ENCODE assay signal across 11 cellular contexts in genomic region chr4:52864816-52865215, GRCh38. TPM values are rescaled to one million over a fixed set of nuclear protein-coding genes. Genes with fewer than 3 reads are reported as not detected.
DNase-seq lines count a peak whose midpoint lies in the region; ATAC-seq and TF ChIP-seq lines count a peak whose summit lies in the region.
"Had no signal": no experiment of that assay in that cellular context is flagged by ENCODE, and none has a peak within 500 bp of the region (broad histone marks: within the 10 kb centered on the region; RNA-seq: fewer than 3 reads in every experiment).

No MANE protein-coding gene starts in this region.

- H4K91ac ChIP-seq in H9 (ENCODE audit: insufficient read length, low read depth, low read length): no peak overlapping the region

- no peaks in the 10 kb centered on the region for H3K79me1 ChIP-seq in H9 (ENCODE audit: insufficient read depth, low read depth, low read length, poor library complexity, severe bottlenecking)

- H2BK5ac ChIP-seq in H9 (ENCODE audit: insufficient read length, low read length): no peak overlapping the region

- H3K4me3 ChIP-seq in osteoblast (ENCODE audit: insufficient read depth, low read length) (no peak overlapping the region), esophagus muscularis mucosa (no peak overlapping the region), prostate gland (no peak overlapping the region)

- H2BK12ac ChIP-seq in H9 (ENCODE audit: insufficient read length, low read depth, low read length): no peak overlapping the region

- H3K27me3 Mint-ChIP-seq in H9 (ENCODE audit: low read depth): no peaks in the 10 kb centered on the region; the same call in 1 of the 2 replicates

- no peaks in the 10 kb centered on the region for H3K9me3 ChIP-seq in H9 (ENCODE audit: control insufficient read depth, low read depth, low read length)
- H3K9me3 ChIP-seq in osteoblast (ENCODE audit: low read depth, low read length): no peaks in the 10 kb centered on the region
- H3K9me3 ChIP-seq in esophagus muscularis mucosa: no peaks in the 10 kb centered on the region
- H3K9me3 ChIP-seq in prostate gland: no peaks in the 10 kb centered on the region
- H3K9me3 ChIP-seq: Caco-2 had no signal

- peaks cover 66 to 76% of the 10 kb centered on the region in 2 experiments for H3K4me1 Mint-ChIP-seq in H9

- H4K8ac ChIP-seq in H9 (replicated peaks; ENCODE audit: insufficient read length, low read depth, low read length): no peak overlapping the region

- intact Hi-C loops in esophagus muscularis mucosa (cut with DNase I) (loop anchor here (5.0 kb wide), 2 partner anchors 38 to 143 kb away; no protein-coding TSS in a partner anchor), prostate gland (cut with DNase I) (no loop called here)

- H3K27me3 ChIP-seq in H9 (ENCODE audit: insufficient read depth, low read length) (no peaks in the 10 kb centered on the region), osteoblast (ENCODE audit: insufficient read depth, low read length) (peaks cover 28% of the 10 kb centered on the region), esophagus muscularis mucosa (peaks cover 0 to 26% (median 8%) of the 10 kb centered on the region in 4 donors), prostate gland (replicated peaks; ENCODE audit: insufficient read depth) (no peaks in the 10 kb centered on the region)

- TF ChIP-seq EP300 in esophagus muscularis mucosa (IDR thresholded peaks at IDR 0.05): no peak

- no peak overlapping the region for H3K14ac ChIP-seq in H9 (ENCODE audit: insufficient read depth, low read length)

- H3K23ac ChIP-seq in H9 (ENCODE audit: insufficient read length, low read depth, low read length): no peak overlapping the region

- no peaks in the 10 kb centered on the region; a peak in 1 of 5 replicates for H3K9me3 Mint-ChIP-seq in H9
- H3K9me3 Mint-ChIP-seq: activated naive CD4-positive, alpha-beta T cell treated with anti-CD3 and anti-CD28 coated beads, Interleukin-2, amount 50 U/mL, for 24 hours had no signal

- no CpG with 5 or more reads among the region's 4 CpGs for WGBS in H9 (ENCODE audit: extremely low coverage, insufficient read length, low lambda C conversion rate)
- WGBS in esophagus muscularis mucosa: 53% methylated on average over 4 of the region's 4 CpGs
- WGBS in prostate gland: 18% methylated on average over 4 of the region's 4 CpGs

- peaks cover 13% of the 10 kb centered on the region for H3K23me2 ChIP-seq in H9 (ENCODE audit: insufficient read length, low read depth, low read length, poor library complexity, severe bottlenecking)

- no peak overlapping the region for H3K9ac ChIP-seq in H9 (ENCODE audit: extremely low read depth, insufficient read length, low read length)

- TF ChIP-seq CTCF in H9 (conservative IDR thresholded peaks at IDR 0.05): no peak
- TF ChIP-seq CTCF in osteoblast (IDR thresholded peaks at IDR 0.05; ENCODE audit: extremely low read depth, low read depth, low read length): no peak
- no peak for TF ChIP-seq CTCF in esophagus muscularis mucosa (IDR thresholded peaks at IDR 0.05)
- no peak for TF ChIP-seq CTCF in prostate gland (IDR thresholded peaks at IDR 0.05)

- H3K56ac ChIP-seq in H9 (ENCODE audit: insufficient read length, low read depth, low read length): no peak overlapping the region

- H2BK120ac ChIP-seq in H9 (ENCODE audit: low read depth, low read length, poor library complexity, severe bottlenecking): no peak overlapping the region

- H3K4ac ChIP-seq in H9 (ENCODE audit: low read depth, low read length): no peak overlapping the region

- ATAC-seq in GM18519 (IDR thresholded peaks at IDR 0.05; ENCODE audit: low FRiP score, unreplicated experiment): no peak

- H3K79me2 ChIP-seq in H9 (ENCODE audit: insufficient read depth, low read length) (peaks cover 8% of the 10 kb centered on the region; the same call in 1 of the 2 replicates), osteoblast (ENCODE audit: insufficient read depth, low read length) (no peaks in the 10 kb centered on the region)

- H2BK15ac ChIP-seq in H9 (ENCODE audit: low read depth, low read length): no peak overlapping the region

- H3K36me3 Mint-ChIP-seq in H9 (ENCODE audit: insufficient read depth in 1 of 3, low read depth in 3 of 3): peaks cover 39 to 48% (median 44%) of the 10 kb centered on the region in 3 experiments
- H3K36me3 Mint-ChIP-seq: activated naive CD4-positive, alpha-beta T cell treated with anti-CD3 and anti-CD28 coated beads, Interleukin-2, amount 50 U/mL, for 24 hours had no signal

- H3K36me3 ChIP-seq in osteoblast (ENCODE audit: insufficient read depth, low read length) (no peaks in the 10 kb centered on the region), esophagus muscularis mucosa (peaks cover 0 to 9% (median 0%) of the 10 kb centered on the region in 4 donors), prostate gland (no peaks in the 10 kb centered on the region)

- peak overlapping the region; percentile 16 to 93; a peak in 3 of 5 replicates for H3K4me3 Mint-ChIP-seq in H9
- H3K4me3 Mint-ChIP-seq: activated naive CD4-positive, alpha-beta T cell treated with anti-CD3 and anti-CD28 coated beads, Interleukin-2, amount 50 U/mL, for 24 hours; immature natural killer cell had no signal

- no peak overlapping the region for H2BK20ac ChIP-seq in H9 (ENCODE audit: low read depth, low read length, poor library complexity, severe bottlenecking)

- peak overlapping the region in 2 of 3 experiments; percentile 2 to 86; a peak in 4 of 7 replicates for H3K27ac Mint-ChIP-seq in H9
- H3K27ac Mint-ChIP-seq: activated naive CD4-positive, alpha-beta T cell treated with anti-CD3 and anti-CD28 coated beads, Interleukin-2, amount 50 U/mL, for 24 hours; immature natural killer cell had no signal

- H4K20me1 ChIP-seq in H9 (ENCODE audit: control insufficient read depth, insufficient read depth, insufficient read length): no peaks in the 10 kb centered on the region
- H4K20me1 ChIP-seq in osteoblast (ENCODE audit: insufficient read depth, low read length): no peaks in the 10 kb centered on the region

- H3K18ac ChIP-seq in H9 (ENCODE audit: insufficient read length, low read depth, low read length): no peak overlapping the region

- DNase-seq in H9 (no peak), NCI-H2196 treated with DMSO at 0.1 percent for 48 hours (lab: John Stamatoyannopoulos, UW; ENCODE audit: unreplicated experiment) (peak; percentile 42), dermis blood vessel endothelial cell (peak; percentile 47), osteoblast (ENCODE audit: insufficient read length, low spot score, missing footprints) (peak; percentile 81), esophagus muscularis mucosa (ENCODE audit: extremely low spot score) (no peak), prostate gland (ENCODE audit: low spot score) (no peak)
- DNase-seq: Caco-2; immature natural killer cell; stimulated activated CD4-positive, alpha-beta T cell treated with anti-CD3 and anti-CD28 coated beads, Interleukin-4, amount 100 ng/mL, for 1 hour had no signal

- H3K4me1 ChIP-seq in H9 (ENCODE audit: insufficient read depth, low read length) (peaks cover 3% of the 10 kb centered on the region; the same call in 1 of the 2 replicates), osteoblast (ENCODE audit: insufficient read depth, low read length) (peaks cover 10% of the 10 kb centered on the region), esophagus muscularis mucosa (peaks cover 15 to 56% (median 42%) of the 10 kb centered on the region in 4 donors), prostate gland (replicated peaks) (no peaks in the 10 kb centered on the region)

- TF ChIP-seq POLR2A in esophagus muscularis mucosa (IDR thresholded peaks at IDR 0.05; ENCODE audit: low read depth): no peak
- TF ChIP-seq POLR2A in prostate gland (IDR thresholded peaks at IDR 0.05): no peak

- no peak overlapping the region for H2AK5ac ChIP-seq in H9 (ENCODE audit: insufficient read length, low read length)

- H2AFZ ChIP-seq in H9 (ENCODE audit: low read length): no peak overlapping the region
- H2AFZ ChIP-seq in osteoblast (ENCODE audit: low read length): no peak overlapping the region

- H3K27ac ChIP-seq in H9 (ENCODE audit: insufficient read length, low read depth, low read length) (no peak overlapping the region), osteoblast (ENCODE audit: low read depth, low read length) (no peak overlapping the region), esophagus muscularis mucosa (replicated peaks in 1 of 4) (no peak overlapping the region), prostate gland (no peak overlapping the region)

- peak overlapping the region; percentile 15 for H3K4me2 ChIP-seq in H9 (ENCODE audit: insufficient read depth, insufficient read length, low read length)
- peak overlapping the region; percentile 23 for H3K4me2 ChIP-seq in osteoblast (ENCODE audit: insufficient read depth, low read length)

- H4K5ac ChIP-seq in H9 (ENCODE audit: insufficient read length, low read depth, low read length): no peak overlapping the region

- no peak overlapping the region for H3T11ph ChIP-seq in H9 (ENCODE audit: low read length)

RNA-seq across cellular contexts. Expression of gene RASL11B, which starts 2.7 kb away (rescaled TPM):
- 28.3 and 30.0 TPM in 2 replicates for total RNA-seq in H9 (2021)
- total RNA-seq in dermis blood vessel endothelial cell: not detected in 2 replicates
- total RNA-seq in osteoblast: under 0.01 TPM in 1 of 2 replicates, not detected in the other
- 1 to 10 TPM in 3 of 4 donors, under 1 TPM in 1; 0.83 to 2.3 (median 1.3) TPM for total RNA-seq in esophagus muscularis mucosa
- 10 to 100 TPM in 1 of 2 donors, under 1 TPM in 1; 0.18 to 27.1 TPM for total RNA-seq in prostate gland

Comparison
In these comparisons a context has a peak if more than half of its experiments do, and no peak if none do; other contexts are left out.
1. DNase-seq: peak in NCI-H2196 treated with DMSO at 0.1 percent for 48 hours (single experiment), dermis blood vessel endothelial cell (single experiment) and osteoblast (single experiment); none in H9 (single experiment), esophagus muscularis mucosa (single experiment) and prostate gland (single experiment).